ENCODE assay signal across 18 cellular contexts in the genomic region with DNA sequence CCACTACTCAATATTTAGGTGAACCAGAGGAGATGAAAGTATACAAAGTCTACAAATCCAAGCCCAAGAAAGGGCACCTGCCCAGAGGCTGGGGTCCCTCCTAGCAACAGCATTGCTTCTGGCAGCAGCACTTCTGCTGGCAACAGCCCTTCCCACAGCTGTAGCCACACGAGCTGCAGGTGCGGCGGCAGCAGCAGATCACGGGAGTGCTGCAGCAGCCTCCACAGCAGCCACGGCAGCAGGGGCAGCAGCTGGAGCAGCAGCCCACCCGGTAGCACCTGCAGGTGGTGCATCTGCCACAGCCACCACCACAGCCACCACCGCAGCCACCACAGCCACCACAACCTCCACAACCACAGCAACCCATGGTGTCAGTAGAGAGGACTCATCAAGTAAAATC. TPM values are rescaled to one million over a fixed set of nuclear protein-coding genes. Genes with fewer than 3 reads are reported as not detected.
"Had no signal": no experiment of that assay in that cellular context is flagged by ENCODE, and none has a peak within 500 bp of the region (broad histone marks: within the 10 kb centered on the region; RNA-seq: fewer than 3 reads in every experiment).

SCYGR1 (minus strand) TSS at position 367 of the 400 bp plus-strand sequence; CDS start at position 367, 0 bp downstream.

RNA-seq across cellular contexts. Expression of gene SCYGR1, which starts in this region (rescaled TPM):
- total RNA-seq: activated CD4-positive, alpha-beta memory T cell treated with anti-CD3 and anti-CD28 coated beads, Interleukin-2, amount 10 ng/mL, durations not matched to agents 7 days and 5 days; activated CD4-positive, alpha-beta T cell treated with anti-CD3 and anti-CD28 coated beads, Interleukin-2, amount 10 ng/mL, durations not matched to agents 7 days and 5 days; activated naive CD8-positive, alpha-beta T cell treated with anti-CD3 and anti-CD28 coated beads, Interleukin-2, amount 10 ng/mL, durations not matched to agents 7 days and 5 days; breast epithelium; heart left ventricle; kidney epithelial cell; lower leg skin; mononuclear cell; ovary; progenitor cell of endocrine pancreas; renal cortical epithelial cell; right lobe of liver; stomach; thyroid gland; upper lobe of left lung; vagina had no signal
- polyA plus RNA-seq: heart left ventricle, immature natural killer cell, ovary, small intestine, stomach had no signal
